In genomic region chr9:133916159-133916541, GRCh38 we compare ENCODE assay signal across 19 cellular contexts.
DNase-seq lines count a peak whose midpoint lies in the region; ATAC-seq and TF ChIP-seq lines count a peak whose summit lies in the region.
"Had no signal": no experiment of that assay in that cellular context is flagged by ENCODE, and none has a peak within 500 bp of the region (broad histone marks: within the 10 kb centered on the region; RNA-seq: fewer than 3 reads in every experiment).

No MANE protein-coding gene starts in this region.

- H3K4me2 ChIP-seq in BLaER1 (peak overlapping the region; percentile 96), neuronal stem cell (ENCODE audit: insufficient read depth, low read length, poor library complexity, severe bottlenecking) (no peak overlapping the region)

- no peak overlapping the region for H3K4me3 Mint-ChIP-seq in WTC11
- H3K4me3 Mint-ChIP-seq in activated CD8-positive, alpha-beta T cell treated with anti-CD3 and anti-CD28 coated beads for 36 hours = no peak overlapping the region
- H3K4me3 Mint-ChIP-seq: activated T-helper 17 cell treated with anti-CD3 and anti-CD28 coated beads, Interleukin-2, amount 50 U/mL, for 72 hours; T-helper 1 cell treated with Interleukin-12 subunit alpha and Interleukin-12 subunit beta and Interleukin-4 antibody, amounts not matched to agents 30 μg/mL and 1 μg/mL, for 36 hours had no signal

- H4K20me1 ChIP-seq in BLaER1 = 0 out of 2 replicates have a peak, but pooled peaks cover 6% of the 10 kb centered on the region

- TF ChIP-seq CTCF in WTC11 (IDR thresholded peaks at IDR 0.05) = no peak
- no peak for TF ChIP-seq CTCF in activated CD8-positive, alpha-beta T cell treated with anti-CD3 and anti-CD28 coated beads for 36 hours (IDR thresholded peaks at IDR 0.05)

- H3K36me3 ChIP-seq in BLaER1 (no peaks in the 10 kb centered on the region), neuronal stem cell (replicated peaks in 1 of 2; ENCODE audit: control insufficient read depth in 2 of 2, insufficient read depth in 2 of 2, low read length in 2 of 2) (peaks cover 0 to 6% of the 10 kb centered on the region in 2 donors)
- H3K36me3 ChIP-seq: esophagus squamous epithelium, left ventricle myocardium inferior, stomach had no signal

- H3K14ac ChIP-seq in neuronal stem cell (ENCODE audit: low read length) = peak overlapping the region; percentile 94

- peak overlapping the region; percentile 29 for H3K18ac ChIP-seq in neuronal stem cell (ENCODE audit: low read length)

- no CpG with 5 or more reads among the region's 16 CpGs for WGBS in neuronal stem cell (ENCODE audit: extremely low coverage in 2 of 2, insufficient read length in 2 of 2, insufficient replicate concordance in 1 of 2), 2 donors

- H3K9me3 ChIP-seq in BLaER1 (no peaks in the 10 kb centered on the region), neuronal stem cell (replicated peaks in 1 of 2; ENCODE audit: control insufficient read depth in 2 of 2, insufficient read depth in 1 of 2, low read depth in 1 of 2, low read length in 2 of 2) (peaks cover 0 to 5% of the 10 kb centered on the region in 2 donors)
- H3K9me3 ChIP-seq: esophagus squamous epithelium, left ventricle myocardium inferior, stomach had no signal

- no peak overlapping the region for H4K8ac ChIP-seq in neuronal stem cell (ENCODE audit: low read depth, low read length)

- H3K4me1 Mint-ChIP-seq in WTC11 = peaks cover 44% of the 10 kb centered on the region
- peaks cover 2% of the 10 kb centered on the region for H3K4me1 Mint-ChIP-seq in activated CD8-positive, alpha-beta T cell treated with anti-CD3 and anti-CD28 coated beads for 36 hours (ENCODE audit: low read depth)
- H3K4me1 Mint-ChIP-seq: activated T-helper 17 cell treated with anti-CD3 and anti-CD28 coated beads, Interleukin-2, amount 50 U/mL, for 72 hours had no signal

- no peak overlapping the region for H2BK120ac ChIP-seq in neuronal stem cell (ENCODE audit: low read depth, low read length)

- peaks cover 29% of the 10 kb centered on the region for H3K79me1 ChIP-seq in neuronal stem cell (ENCODE audit: low read depth, low read length)

- no peak overlapping the region for H2AK5ac ChIP-seq in neuronal stem cell (ENCODE audit: low read depth, low read length)

- H3K27ac Mint-ChIP-seq in WTC11 = peak overlapping the region; percentile 85
- no peak overlapping the region for H3K27ac Mint-ChIP-seq in activated CD8-positive, alpha-beta T cell treated with anti-CD3 and anti-CD28 coated beads for 36 hours
- H3K27ac Mint-ChIP-seq: activated T-helper 17 cell treated with anti-CD3 and anti-CD28 coated beads, Interleukin-2, amount 50 U/mL, for 72 hours; T-helper 1 cell treated with Interleukin-12 subunit alpha and Interleukin-12 subunit beta and Interleukin-4 antibody, amounts not matched to agents 30 μg/mL and 1 μg/mL, for 36 hours had no signal

- H3K4me3 ChIP-seq in BLaER1 (no peak overlapping the region), neuronal stem cell (ENCODE audit: low read length in 2 of 2) (no peak overlapping the region)
- H3K4me3 ChIP-seq: esophagus squamous epithelium, left ventricle myocardium inferior, stomach had no signal

- H3K27ac ChIP-seq in BLaER1 (peak overlapping the region; percentile 90), neuronal stem cell (replicated peaks; ENCODE audit: low read length) (peak overlapping the region; percentile 56)
- H3K27ac ChIP-seq: stomach had no signal

- ATAC-seq in WTC11 = no peak
- no peak for ATAC-seq in GM18511 (IDR thresholded peaks at IDR 0.05; ENCODE audit: unreplicated experiment)
- ATAC-seq in activated CD8-positive, alpha-beta T cell treated with anti-CD3 and anti-CD28 coated beads for 36 hours = no peak
- no peak for ATAC-seq in HG03565 (IDR thresholded peaks at IDR 0.05; ENCODE audit: unreplicated experiment)
- ATAC-seq: activated T-helper 17 cell treated with anti-CD3 and anti-CD28 coated beads, Interleukin-2, amount 50 U/mL, for 72 hours had no signal

- H3K23ac ChIP-seq in neuronal stem cell (ENCODE audit: low read depth, low read length, poor library complexity) = peak overlapping the region; percentile 2

- no peaks in the 10 kb centered on the region for H3K9me3 Mint-ChIP-seq in WTC11
- H3K9me3 Mint-ChIP-seq in activated CD8-positive, alpha-beta T cell treated with anti-CD3 and anti-CD28 coated beads for 36 hours = no peaks in the 10 kb centered on the region
- H3K9me3 Mint-ChIP-seq: activated T-helper 17 cell treated with anti-CD3 and anti-CD28 coated beads, Interleukin-2, amount 50 U/mL, for 72 hours; T-helper 1 cell treated with Interleukin-12 subunit alpha and Interleukin-12 subunit beta and Interleukin-4 antibody, amounts not matched to agents 30 μg/mL and 1 μg/mL, for 36 hours had no signal

- H2BK5ac ChIP-seq in neuronal stem cell (ENCODE audit: low read length) = no peak overlapping the region

- DNase-seq in WTC11 (ENCODE audit: low spot score) (no peak), epidermal melanocyte (ENCODE audit: insufficient read length, low spot score) (peak; percentile 64), neuronal stem cell (ENCODE audit: low spot score) (no peak)
- no peak for DNase-seq in stimulated activated naive CD4-positive, alpha-beta T cell treated with Interleukin-2 at 50 U/mL for 16 hours (lab: John Stamatoyannopoulos, UW)
- DNase-seq in activated CD8-positive, alpha-beta T cell treated with anti-CD3 and anti-CD28 coated beads for 36 hours = no peak
- DNase-seq: activated CD4-positive, CD25-positive, alpha-beta regulatory T cell; cortex of kidney; esophagus squamous epithelium; GDM1; left ventricle myocardium inferior; NCI-H146; NCI-H446; SHP77; stomach had no signal

- POLR2A ChIA-PET in WTC11 (lab: Charles Lee) = no interaction called here
- POLR2A ChIA-PET in activated CD8-positive, alpha-beta T cell treated with anti-CD3 and anti-CD28 coated beads for 36 hours (lab: Charles Lee) = no interaction called here

- no peak overlapping the region for H3K4ac ChIP-seq in neuronal stem cell (ENCODE audit: low read length)

- intact Hi-C loops in activated CD8-positive, alpha-beta T cell treated with anti-CD3 and anti-CD28 coated beads for 36 hours (cut with micrococcal nuclease) = no loop called here

- no peak overlapping the region for H4K91ac ChIP-seq in neuronal stem cell (ENCODE audit: low read depth, low read length, poor library complexity)

- no peak overlapping the region for H2BK15ac ChIP-seq in neuronal stem cell (ENCODE audit: low read length)

- H3K27me3 ChIP-seq in BLaER1 (no peaks in the 10 kb centered on the region), neuronal stem cell (ENCODE audit: control insufficient read depth in 3 of 3, insufficient read depth in 3 of 3, low read depth in 1 of 3, low read length in 3 of 3) (no peaks in the 10 kb centered on the region)
- H3K27me3 ChIP-seq: esophagus squamous epithelium, stomach had no signal

- no peaks in the 10 kb centered on the region for H3K27me3 Mint-ChIP-seq in WTC11 (ENCODE audit: low read depth)
- peaks cover 1% of the 10 kb centered on the region for H3K27me3 Mint-ChIP-seq in activated CD8-positive, alpha-beta T cell treated with anti-CD3 and anti-CD28 coated beads for 36 hours

- no peak overlapping the region for H2BK12ac ChIP-seq in neuronal stem cell (ENCODE audit: low read length)

- peak overlapping the region; percentile 45; the same call in 1 of the 2 replicates for H3K9ac ChIP-seq in BLaER1
- no peak overlapping the region for H3K9ac ChIP-seq in neuronal stem cell (ENCODE audit: low read depth, low read length, poor library complexity)

- no peak overlapping the region for H2AFZ ChIP-seq in neuronal stem cell (ENCODE audit: low read length)

- peaks cover 92% of the 10 kb centered on the region for H3K4me1 ChIP-seq in BLaER1
- H3K4me1 ChIP-seq in neuronal stem cell (ENCODE audit: control insufficient read depth in 2 of 2, insufficient read depth in 1 of 2, low read depth in 1 of 2, low read length in 2 of 2) = peaks cover 34 to 47% of the 10 kb centered on the region in 2 donors

- CTCF ChIA-PET in WTC11 (lab: Charles Lee) = interaction anchor here (0.7 to 2.3 kb wide), 3 partner anchors 8 to 174 kb away, joined by 4 to 7 read pairs (median 4); no protein-coding TSS in a partner anchor
- CTCF ChIA-PET in activated CD8-positive, alpha-beta T cell treated with anti-CD3 and anti-CD28 coated beads for 36 hours (lab: Charles Lee) = no interaction called here

- H3K36me3 Mint-ChIP-seq in WTC11 = no peaks in the 10 kb centered on the region
- no peaks in the 10 kb centered on the region for H3K36me3 Mint-ChIP-seq in activated CD8-positive, alpha-beta T cell treated with anti-CD3 and anti-CD28 coated beads for 36 hours (ENCODE audit: low read depth)

TF ChIP-seq in WTC11, 78 proteins besides CTCF, POLR2A, EP300 and RAD21 (continues in another document):
- TF ChIP-seq ZNF281 (CRISPR knock-in tag; IDR thresholded peaks at IDR 0.05) (no peak), CREM (CRISPR knock-in tag; IDR thresholded peaks at IDR 0.05) (no peak), E2F5 (CRISPR knock-in tag; IDR thresholded peaks at IDR 0.05) (no peak), ZNF232 (CRISPR knock-in tag; IDR thresholded peaks at IDR 0.05) (no peak)
